In the genomic region with DNA sequence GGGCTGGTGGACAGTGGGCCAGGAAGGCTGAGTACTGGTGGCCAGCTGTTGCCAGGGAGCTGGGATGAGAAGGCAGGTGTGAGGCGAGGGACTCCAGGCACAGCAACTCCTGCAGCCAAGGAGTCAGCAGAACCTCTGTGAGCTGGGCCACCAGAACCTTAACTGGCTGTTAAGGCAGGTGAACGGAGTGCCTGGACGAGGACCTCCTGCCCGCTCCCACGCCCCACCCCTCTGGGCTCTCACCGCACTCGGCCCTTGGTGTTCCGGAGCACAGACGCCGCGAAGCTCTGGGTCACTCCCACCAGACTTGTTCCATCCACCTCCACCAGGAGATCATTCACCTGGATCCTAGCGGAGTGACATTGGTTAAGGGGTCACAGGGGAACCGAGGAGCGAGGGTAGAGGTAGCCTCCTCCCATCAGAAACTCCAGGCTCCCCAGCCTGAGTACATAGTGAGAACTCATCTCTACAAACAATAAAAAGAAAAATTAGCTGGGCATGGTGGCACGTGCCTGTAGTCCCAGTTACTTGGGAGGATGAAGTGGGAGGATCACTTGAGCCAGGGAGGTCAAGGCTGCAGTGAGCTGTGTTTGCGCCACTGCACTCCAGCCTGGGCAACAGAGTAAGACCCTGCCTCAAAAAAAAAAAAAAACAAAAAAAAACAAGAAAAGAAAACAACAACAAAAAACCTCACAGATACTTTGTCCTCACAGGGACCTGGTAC, we compare ENCODE assay signal across 16 cellular contexts. TPM values are rescaled to one million over a fixed set of nuclear protein-coding genes. Genes with fewer than 3 reads are reported as not detected.
A peak's percentile ranks its signal among the peaks of the same experiment; 100 is the strongest.
DNase-seq lines count a peak whose midpoint lies in the region; ATAC-seq and TF ChIP-seq lines count a peak whose summit lies in the region.
"Had no signal": no experiment of that assay in that cellular context is flagged by ENCODE, and none has a peak within 500 bp of the region (broad histone marks: within the 10 kb centered on the region; RNA-seq: fewer than 3 reads in every experiment).

No MANE protein-coding gene starts in this region.

- H3K36me3 ChIP-seq in esophagus muscularis mucosa, result peaks cover 67 to 94% (median 90%) of the 10 kb centered on the region in 4 donors
- no peaks in the 10 kb centered on the region for H3K36me3 ChIP-seq in ovary
- H3K36me3 ChIP-seq: uterus had no signal

- intact Hi-C loops in esophagus muscularis mucosa (cut with DNase I) (no loop called here), ovary (cut with DNase I) (no loop called here)

- DNase-seq in activated CD8-positive, alpha-beta memory T cell treated with anti-CD3 and anti-CD28 coated beads, Interleukin-2, amount 10 ng/mL, durations not matched to agents 7 days and 5 days, result no peak
- no peak for DNase-seq in activated CD8-positive, alpha-beta memory T cell treated with anti-CD3 and anti-CD28 coated beads for 24 hours
- DNase-seq in T-helper 17 cell (no peak), esophagus muscularis mucosa (ENCODE audit: extremely low spot score) (no peak), NCI-H2029 (lab: John Stamatoyannopoulos, UW) (no peak), dedifferentiated amniotic fluid mesenchymal stem cell (ENCODE audit: extremely low spot score) (no peak), ovary (no peak)
- DNase-seq: DMS 273 treated with DMSO at 0.1 percent for 48 hours; effector CD8-positive, alpha-beta T cell; left cardiac atrium; MM.1S; NCI-H2171 treated with DMSO at 0.1 percent for 48 hours; uterus had no signal

- peaks cover 57% of the 10 kb centered on the region for H3K4me1 Mint-ChIP-seq in activated CD8-positive, alpha-beta memory T cell treated with anti-CD3 and anti-CD28 coated beads, Interleukin-2, amount 10 ng/mL, durations not matched to agents 7 days and 5 days
- peaks cover 83% of the 10 kb centered on the region for H3K4me1 Mint-ChIP-seq in T-helper 17 cell

- WGBS in esophagus muscularis mucosa, result 79% methylated on average over 16 of the region's 16 CpGs
- 90 to 91% (median 90%) methylated on average over 16 of the region's 16 CpGs for WGBS in ovary, 3 donors

- no peaks in the 10 kb centered on the region for H3K9me3 Mint-ChIP-seq in activated CD8-positive, alpha-beta memory T cell treated with anti-CD3 and anti-CD28 coated beads, Interleukin-2, amount 10 ng/mL, durations not matched to agents 7 days and 5 days (ENCODE audit: low read depth)

- no peaks in the 10 kb centered on the region for H3K27me3 Mint-ChIP-seq in activated CD8-positive, alpha-beta memory T cell treated with anti-CD3 and anti-CD28 coated beads, Interleukin-2, amount 10 ng/mL, durations not matched to agents 7 days and 5 days
- H3K27me3 Mint-ChIP-seq in T-helper 17 cell, result no peaks in the 10 kb centered on the region

- H3K4me1 ChIP-seq in esophagus muscularis mucosa (peaks cover 34 to 63% (median 60%) of the 10 kb centered on the region in 4 donors), ovary (ENCODE audit: insufficient read depth) (peaks cover 3% of the 10 kb centered on the region)

- peaks cover 74% of the 10 kb centered on the region for H3K36me3 Mint-ChIP-seq in activated CD8-positive, alpha-beta memory T cell treated with anti-CD3 and anti-CD28 coated beads, Interleukin-2, amount 10 ng/mL, durations not matched to agents 7 days and 5 days
- H3K36me3 Mint-ChIP-seq in T-helper 17 cell (ENCODE audit: low read depth), result peaks cover 22% of the 10 kb centered on the region

- TF ChIP-seq CTCF in esophagus muscularis mucosa (IDR thresholded peaks at IDR 0.05), result no peak
- TF ChIP-seq CTCF in ovary (IDR thresholded peaks at IDR 0.05), result no peak

- TF ChIP-seq POLR2A in esophagus muscularis mucosa (IDR thresholded peaks at IDR 0.05; ENCODE audit: low read depth) (no peak), ovary (IDR thresholded peaks at IDR 0.05) (no peak)

- H3K9me3 ChIP-seq in T-helper 17 cell (ENCODE audit: control insufficient read depth, low read length, poor library complexity, severe bottlenecking) (no peaks in the 10 kb centered on the region), esophagus muscularis mucosa (no peaks in the 10 kb centered on the region), ovary (no peaks in the 10 kb centered on the region)
- H3K9me3 ChIP-seq: uterus had no signal

- peak overlapping the region; percentile 30 for H3K4me3 Mint-ChIP-seq in activated CD8-positive, alpha-beta memory T cell treated with anti-CD3 and anti-CD28 coated beads, Interleukin-2, amount 10 ng/mL, durations not matched to agents 7 days and 5 days
- H3K4me3 Mint-ChIP-seq in T-helper 17 cell, result peak overlapping the region; percentile 91

- CTCF ChIA-PET in activated CD8-positive, alpha-beta memory T cell treated with anti-CD3 and anti-CD28 coated beads, Interleukin-2, amount 10 ng/mL, durations not matched to agents 7 days and 5 days (lab: Charles Lee), result interaction anchor here (1.1 to 5.5 kb wide), 15 partner anchors 9 to 256 kb away, joined by 3 to 66 read pairs (median 5); partner anchors contain the start of genes LRRC59, PDK2, PPP1R9B and SAMD14

- TF ChIP-seq EP300 in esophagus muscularis mucosa (IDR thresholded peaks at IDR 0.05), result no peak
- TF ChIP-seq EP300 in ovary (IDR thresholded peaks at IDR 0.05), result no peak

- no peaks in the 10 kb centered on the region for H3K27me3 ChIP-seq in esophagus muscularis mucosa
- no peaks in the 10 kb centered on the region for H3K27me3 ChIP-seq in ovary
- H3K27me3 ChIP-seq: uterus had no signal

- peak overlapping the region; percentile 35 to 59 (median 40) for H3K27ac ChIP-seq in esophagus muscularis mucosa (replicated peaks in 1 of 4)
- H3K27ac ChIP-seq in skin epidermis, result peak overlapping the region in 14 of 21 experiments; percentile 1 to 64 (median 34)
- H3K27ac ChIP-seq in ovary, result no peak overlapping the region

- H3K27ac Mint-ChIP-seq in activated CD8-positive, alpha-beta memory T cell treated with anti-CD3 and anti-CD28 coated beads, Interleukin-2, amount 10 ng/mL, durations not matched to agents 7 days and 5 days, result peak overlapping the region; percentile 85
- H3K27ac Mint-ChIP-seq in T-helper 17 cell, result peak overlapping the region; percentile 91

- no peak for ATAC-seq in activated CD8-positive, alpha-beta memory T cell treated with anti-CD3 and anti-CD28 coated beads, Interleukin-2, amount 10 ng/mL, durations not matched to agents 7 days and 5 days
- ATAC-seq in T-helper 17 cell, result no peak

- H3K4me3 ChIP-seq in esophagus muscularis mucosa, result no peak overlapping the region
- H3K4me3 ChIP-seq in skin epidermis, result no peak overlapping the region
- H3K4me3 ChIP-seq in ovary, result no peak overlapping the region
- H3K4me3 ChIP-seq: uterus had no signal

RNA-seq across cellular contexts. Expression of gene PPP1R9B, which starts 9.3 kb away (rescaled TPM):
- total RNA-seq in activated CD8-positive, alpha-beta memory T cell treated with anti-CD3 and anti-CD28 coated beads, Interleukin-2, amount 10 ng/mL, durations not matched to agents 7 days and 5 days, result 100 to 1,000 TPM; 108 to 121 TPM
- 100 to 1,000 TPM in 1 of 2 donors, 10 to 100 TPM in 1; 82.9 to 111 TPM for total RNA-seq in T-helper 17 cell
- total RNA-seq in esophagus muscularis mucosa, result 10 to 100 TPM; 20.2 to 46.3 (median 37.5) TPM
- total RNA-seq in ovary, result 100 to 1,000 TPM in 1 of 7 donors, 10 to 100 TPM in 6; 14.8 to 109 (median 75.4) TPM
- polyA plus RNA-seq in ovary, result 10 to 100 TPM; 17.8 to 33.0 TPM

RNA-seq across cellular contexts. Expression of gene SAMD14, which starts 11.2 kb away (rescaled TPM):
- total RNA-seq in activated CD8-positive, alpha-beta memory T cell treated with anti-CD3 and anti-CD28 coated beads, Interleukin-2, amount 10 ng/mL, durations not matched to agents 7 days and 5 days, result 1 to 10 TPM in 1 of 2 experiments, under 1 TPM in 1; 0.35 to 1.1 TPM
- total RNA-seq in T-helper 17 cell (1 to 10 TPM; 1.7 to 5.8 TPM), esophagus muscularis mucosa (1 to 10 TPM in 3 of 4 donors, under 1 TPM in 1; 0.98 to 1.8 (median 1.5) TPM), ovary (1 to 10 TPM in 5 of 7 donors, under 1 TPM in 2; 0.36 to 4.9 (median 1.7) TPM)
- 1 to 10 TPM in 1 of 2 donors, under 1 TPM in 1; 0.77 to 2.2 TPM for polyA plus RNA-seq in ovary

RNA-seq across cellular contexts. Expression of gene SGCA, which starts 24.6 kb away (rescaled TPM):
- under 1 TPM in 1 of 2 experiments, not detected in 1; 0.23 TPM for total RNA-seq in activated CD8-positive, alpha-beta memory T cell treated with anti-CD3 and anti-CD28 coated beads, Interleukin-2, amount 10 ng/mL, durations not matched to agents 7 days and 5 days
- total RNA-seq in T-helper 17 cell (not detected), esophagus muscularis mucosa (100 to 1,000 TPM in 1 of 4 donors, 10 to 100 TPM in 3; 72.7 to 145 (median 82.8) TPM), ovary (1 to 10 TPM in 5 of 7 donors, under 1 TPM in 2; 0.48 to 3.4 (median 1.2) TPM)
- polyA plus RNA-seq in ovary, result 1 to 10 TPM; 2.2 to 3.4 TPM
- total RNA-seq: A673, glomerular endothelial cell had no signal

RNA-seq across cellular contexts. Expression of gene PDK2, which starts 46.0 kb away (rescaled TPM):
- total RNA-seq in activated CD8-positive, alpha-beta memory T cell treated with anti-CD3 and anti-CD28 coated beads, Interleukin-2, amount 10 ng/mL, durations not matched to agents 7 days and 5 days, result 10 to 100 TPM; 13.6 to 20.9 TPM
- total RNA-seq in T-helper 17 cell, result 10 to 100 TPM; 19.9 to 20.9 TPM
- 100 to 1,000 TPM in 1 of 4 donors, 10 to 100 TPM in 3; 31.6 to 118 (median 61.4) TPM for total RNA-seq in esophagus muscularis mucosa
- 10 to 100 TPM; 36.5 to 83.2 (median 54.7) TPM for total RNA-seq in ovary
- 10 to 100 TPM; 51.2 to 82.7 TPM for polyA plus RNA-seq in ovary

Comparison
In these comparisons a context has a peak if more than half of its experiments do, and no peak if none do; other contexts are left out.
1. H3K27ac ChIP-seq: peak in esophagus muscularis mucosa (4 of 4) and skin epidermis (14 of 21); none in ovary (0 of 2).
2. RNA of gene SGCA, which starts 24.6 kb away (total RNA-seq): 72.7 to 145 TPM in esophagus muscularis mucosa; 0.48 to 3.4 TPM in ovary, 0.23 TPM in activated CD8-positive, alpha-beta memory T cell treated with anti-CD3 and anti-CD28 coated beads, Interleukin-2, amount 10 ng/mL, durations not matched to agents 7 days and 5 days and not detected in T-helper 17 cell; every median in the first group is over 10 times any median in the second.